Comparison of ENCODE assay signal across 15 cellular contexts in genomic region chr14:30710870-30711269, GRCh38.
A peak's percentile ranks its signal among the peaks of the same experiment; 100 is the strongest.
DNase-seq lines count a peak whose midpoint lies in the region; ATAC-seq and TF ChIP-seq lines count a peak whose summit lies in the region.
"Had no signal": no experiment of that assay in that cellular context is flagged by ENCODE, and none has a peak within 500 bp of the region (broad histone marks: within the 10 kb centered on the region; RNA-seq: fewer than 3 reads in every experiment).

No MANE protein-coding gene starts in this region.

- TF ChIP-seq CTCF in fibroblast of the aortic adventitia (IDR thresholded peaks at IDR 0.05; ENCODE audit: insufficient read depth, low read length) = no peak
- no peak for TF ChIP-seq CTCF in CD8-positive, alpha-beta T cell (IDR thresholded peaks at IDR 0.05)
- no peak for TF ChIP-seq CTCF in testis (IDR thresholded peaks at IDR 0.05)

- H3K36me3 Mint-ChIP-seq in CD8-positive, alpha-beta T cell = peaks cover 50% of the 10 kb centered on the region

- DNase-seq in AG08395 (ENCODE audit: low spot score) (peak; percentile 14), GM04503 (ENCODE audit: low read depth) (peak; percentile 35), amniotic epithelial cell (ENCODE audit: low read depth) (peak; percentile 33), fibroblast of the aortic adventitia (ENCODE audit: low read depth) (peak; percentile 6), testis (no peak)
- DNase-seq in CD8-positive, alpha-beta T cell = no peak
- DNase-seq: CD4-positive, alpha-beta T cell; DMS79; KBM-7; NCI-H1092 treated with DMSO at 0.1 percent for 48 hours; NCI-H187; NCI-H446; PC-9 had no signal

- no peak for ATAC-seq in CD8-positive, alpha-beta T cell
- no peak for ATAC-seq in HG02852 (IDR thresholded peaks at IDR 0.05; ENCODE audit: unreplicated experiment)
- no peak for ATAC-seq in HG03039 (IDR thresholded peaks at IDR 0.05; ENCODE audit: unreplicated experiment)

- no peak overlapping the region for H3K27ac ChIP-seq in CD8-positive, alpha-beta T cell (ENCODE audit: low read depth, low read length)
- no peak overlapping the region for H3K27ac ChIP-seq in testis
- H3K27ac ChIP-seq: PC-9 had no signal

- no peak for TF ChIP-seq POLR2A in testis (IDR thresholded peaks at IDR 0.05)

- CTCF ChIA-PET in CD8-positive, alpha-beta T cell (lab: Charles Lee) = no interaction called here

- POLR2A ChIA-PET in CD8-positive, alpha-beta T cell (lab: Charles Lee) = no interaction called here

- no peaks in the 10 kb centered on the region for H3K9me3 Mint-ChIP-seq in CD8-positive, alpha-beta T cell
- H3K9me3 Mint-ChIP-seq: CD4-positive, alpha-beta T cell had no signal

- H3K9me3 ChIP-seq in CD8-positive, alpha-beta T cell (ENCODE audit: low read length) = no peaks in the 10 kb centered on the region
- H3K9me3 ChIP-seq in testis = no peaks in the 10 kb centered on the region

- intact Hi-C loops in CD8-positive, alpha-beta T cell (cut with DNase I, micrococcal nuclease) = no loop called here
- intact Hi-C loops in testis (cut with DNase I; ENCODE audit: low total_unique reads) = no loop called here

- no peaks in the 10 kb centered on the region for H3K27me3 ChIP-seq in CD8-positive, alpha-beta T cell (ENCODE audit: insufficient read depth, low read length)
- H3K27me3 ChIP-seq in testis = no peaks in the 10 kb centered on the region

- H3K36me3 ChIP-seq in CD8-positive, alpha-beta T cell (ENCODE audit: insufficient read depth, low read length) = no peaks in the 10 kb centered on the region
- H3K36me3 ChIP-seq in testis (ENCODE audit: low read depth, missing control alignments) = no peaks in the 10 kb centered on the region

- H3K4me1 ChIP-seq in CD8-positive, alpha-beta T cell (ENCODE audit: insufficient read depth, low read length) = no peaks in the 10 kb centered on the region
- no peaks in the 10 kb centered on the region for H3K4me1 ChIP-seq in testis

- no peaks in the 10 kb centered on the region for H3K4me1 Mint-ChIP-seq in CD8-positive, alpha-beta T cell (ENCODE audit: low read depth)

- H3K27ac Mint-ChIP-seq in CD8-positive, alpha-beta T cell = no peak overlapping the region
- H3K27ac Mint-ChIP-seq: CD4-positive, alpha-beta T cell had no signal

- no peaks in the 10 kb centered on the region for H3K27me3 Mint-ChIP-seq in CD8-positive, alpha-beta T cell (ENCODE audit: low read depth)
- H3K27me3 Mint-ChIP-seq: CD4-positive, alpha-beta T cell had no signal

- H3K4me3 ChIP-seq in fibroblast of the aortic adventitia (ENCODE audit: low read depth, low read length) = no peak overlapping the region
- no peak overlapping the region for H3K4me3 ChIP-seq in CD8-positive, alpha-beta T cell (ENCODE audit: low read depth, low read length)
- no peak overlapping the region for H3K4me3 ChIP-seq in testis
- H3K4me3 ChIP-seq: PC-9 had no signal

- H3K4me3 Mint-ChIP-seq in CD8-positive, alpha-beta T cell = no peak overlapping the region
- H3K4me3 Mint-ChIP-seq: CD4-positive, alpha-beta T cell had no signal

Comparison
In these comparisons a context has a peak if more than half of its experiments do, and no peak if none do; other contexts are left out.
1. DNase-seq: peak in AG08395 (single experiment), GM04503 (single experiment), amniotic epithelial cell (single experiment) and fibroblast of the aortic adventitia (single experiment); none in CD8-positive, alpha-beta T cell (0 of 7) and testis (single experiment).